Comparison of ENCODE assay signal across 10 cellular contexts in genomic region chrX:30659421-30659820, GRCh38. TPM values are rescaled to one million over a fixed set of nuclear protein-coding genes. Genes with fewer than 3 reads are reported as not detected.
DNase-seq lines count a peak whose midpoint lies in the region; ATAC-seq and TF ChIP-seq lines count a peak whose summit lies in the region.
"Had no signal": no experiment of that assay in that cellular context is flagged by ENCODE, and none has a peak within 500 bp of the region (broad histone marks: within the 10 kb centered on the region; RNA-seq: fewer than 3 reads in every experiment).

No MANE protein-coding gene starts in this region.

- H3K4me1 Mint-ChIP-seq in activated CD4-positive, alpha-beta T cell treated with anti-CD3 and anti-CD28 coated beads, Interleukin-2, amount 10 ng/mL, durations not matched to agents 7 days and 5 days = peaks cover 45% of the 10 kb centered on the region
- H3K4me1 Mint-ChIP-seq in stimulated activated memory B cell treated with anti-CD40 and anti-IgM and Interleukin-4, amounts not matched to agents 10 μg/mL and 1 μg/mL and 100 μg/mL, for 72 hours = peaks cover 13% of the 10 kb centered on the region

- 35 to 74% methylated on average over 2 of the region's 2 CpGs for WGBS in sigmoid colon, 2 donors

- no peaks in the 10 kb centered on the region for H3K9me3 ChIP-seq in sigmoid colon
- H3K9me3 ChIP-seq: BLaER1 had no signal

- TF ChIP-seq EP300 in sigmoid colon (IDR thresholded peaks at IDR 0.05) = no peak

- no peak overlapping the region for H3K4me3 Mint-ChIP-seq in activated CD4-positive, alpha-beta T cell treated with anti-CD3 and anti-CD28 coated beads, Interleukin-2, amount 10 ng/mL, durations not matched to agents 7 days and 5 days
- no peak overlapping the region for H3K4me3 Mint-ChIP-seq in stimulated activated memory B cell treated with anti-CD40 and anti-IgM and Interleukin-4, amounts not matched to agents 10 μg/mL and 1 μg/mL and 100 μg/mL, for 72 hours
- H3K4me3 Mint-ChIP-seq: type B pancreatic cell had no signal

- H3K4me3 ChIP-seq in sigmoid colon = no peak overlapping the region
- H3K4me3 ChIP-seq: BLaER1 had no signal

- H3K36me3 Mint-ChIP-seq in activated CD4-positive, alpha-beta T cell treated with anti-CD3 and anti-CD28 coated beads, Interleukin-2, amount 10 ng/mL, durations not matched to agents 7 days and 5 days (ENCODE audit: low read depth) = peaks cover 16% of the 10 kb centered on the region
- peaks cover 7% of the 10 kb centered on the region for H3K36me3 Mint-ChIP-seq in stimulated activated memory B cell treated with anti-CD40 and anti-IgM and Interleukin-4, amounts not matched to agents 10 μg/mL and 1 μg/mL and 100 μg/mL, for 72 hours

- no peaks in the 10 kb centered on the region for H3K36me3 ChIP-seq in sigmoid colon
- H3K36me3 ChIP-seq: BLaER1 had no signal

- H3K4me1 ChIP-seq in sigmoid colon = peaks cover 0 to 6% (median 0%) of the 10 kb centered on the region in 4 donors

- no peak for TF ChIP-seq CTCF in sigmoid colon (IDR thresholded peaks at IDR 0.05)

- no peak overlapping the region for H3K27ac ChIP-seq in sigmoid colon
- H3K27ac ChIP-seq: BLaER1 had no signal

- no peaks in the 10 kb centered on the region for H3K9me3 Mint-ChIP-seq in activated CD4-positive, alpha-beta T cell treated with anti-CD3 and anti-CD28 coated beads, Interleukin-2, amount 10 ng/mL, durations not matched to agents 7 days and 5 days
- no peaks in the 10 kb centered on the region for H3K9me3 Mint-ChIP-seq in stimulated activated memory B cell treated with anti-CD40 and anti-IgM and Interleukin-4, amounts not matched to agents 10 μg/mL and 1 μg/mL and 100 μg/mL, for 72 hours
- H3K9me3 Mint-ChIP-seq: type B pancreatic cell had no signal

- CTCF ChIA-PET in activated CD4-positive, alpha-beta T cell treated with anti-CD3 and anti-CD28 coated beads, Interleukin-2, amount 10 ng/mL, durations not matched to agents 7 days and 5 days (lab: Charles Lee) = interaction anchor here (1.5 to 2.0 kb wide), 2 partner anchors 10 to 20 kb away, joined by 4 to 6 read pairs; no protein-coding TSS in a partner anchor

- no peak for TF ChIP-seq POLR2A in sigmoid colon (IDR thresholded peaks at IDR 0.05)

- POLR2A ChIA-PET in activated CD4-positive, alpha-beta T cell treated with anti-CD3 and anti-CD28 coated beads, Interleukin-2, amount 10 ng/mL, durations not matched to agents 7 days and 5 days (lab: Charles Lee) = no interaction called here

- H3K27me3 Mint-ChIP-seq in activated CD4-positive, alpha-beta T cell treated with anti-CD3 and anti-CD28 coated beads, Interleukin-2, amount 10 ng/mL, durations not matched to agents 7 days and 5 days = no peaks in the 10 kb centered on the region
- no peaks in the 10 kb centered on the region for H3K27me3 Mint-ChIP-seq in stimulated activated memory B cell treated with anti-CD40 and anti-IgM and Interleukin-4, amounts not matched to agents 10 μg/mL and 1 μg/mL and 100 μg/mL, for 72 hours
- H3K27me3 Mint-ChIP-seq: type B pancreatic cell had no signal

- ATAC-seq in esophagus mucosa = peak; percentile 78
- ATAC-seq in stimulated activated memory B cell treated with anti-CD40 and anti-IgM and Interleukin-4, amounts not matched to agents 10 μg/mL and 1 μg/mL and 100 μg/mL, for 72 hours = no peak

- intact Hi-C loops in sigmoid colon (cut with DNase I) = no loop called here

- no peak for DNase-seq in activated CD4-positive, alpha-beta T cell treated with anti-CD3 and anti-CD28 coated beads, Interleukin-2, amount 10 ng/mL, durations not matched to agents 7 days and 5 days
- no peak for DNase-seq in activated CD4-positive, alpha-beta T cell treated with anti-CD3 and anti-CD28 coated beads, Interleukin-2, amount 50 U/mL, for 4 hours
- DNase-seq in RPMI7951 (ENCODE audit: low read depth) (peak; percentile 67), sigmoid colon (no peak), islet precursor cell (no peak), dedifferentiated amniotic fluid mesenchymal stem cell (ENCODE audit: extremely low spot score) (no peak)

- H3K27me3 ChIP-seq in sigmoid colon = no peaks in the 10 kb centered on the region
- H3K27me3 ChIP-seq: BLaER1 had no signal

- peak overlapping the region; percentile 74 for H3K27ac Mint-ChIP-seq in activated CD4-positive, alpha-beta T cell treated with anti-CD3 and anti-CD28 coated beads, Interleukin-2, amount 10 ng/mL, durations not matched to agents 7 days and 5 days
- peak overlapping the region; percentile 53 for H3K27ac Mint-ChIP-seq in stimulated activated memory B cell treated with anti-CD40 and anti-IgM and Interleukin-4, amounts not matched to agents 10 μg/mL and 1 μg/mL and 100 μg/mL, for 72 hours
- H3K27ac Mint-ChIP-seq: type B pancreatic cell had no signal

RNA-seq across cellular contexts. Expression of gene GK, which starts 6.2 kb away (rescaled TPM):
- total RNA-seq in activated CD4-positive, alpha-beta T cell treated with anti-CD3 and anti-CD28 coated beads, Interleukin-2, amount 10 ng/mL, durations not matched to agents 7 days and 5 days = 10 to 100 TPM; 19.5 to 20.7 TPM
- total RNA-seq in RPMI7951 (2014; rRNA removed; shearing (Covaris generic)) = 6.6 and 7.2 TPM in 2 replicates
- total RNA-seq in esophagus mucosa = 17.8 TPM
- total RNA-seq in sigmoid colon = 1 to 10 TPM; 2.5 to 8.0 (median 2.7) TPM
- 10 to 100 TPM; 14.1 to 47.6 (median 18.6) TPM for polyA plus RNA-seq in sigmoid colon
